12 cellular contexts compared by ENCODE assay signal in genomic region chr16:89562939-89563338, GRCh38. TPM values are rescaled to one million over a fixed set of nuclear protein-coding genes. Genes with fewer than 3 reads are reported as not detected.
A peak's percentile ranks its signal among the peaks of the same experiment; 100 is the strongest.
DNase-seq lines count a peak whose midpoint lies in the region; ATAC-seq and TF ChIP-seq lines count a peak whose summit lies in the region.
"Had no signal": no experiment of that assay in that cellular context is flagged by ENCODE, and none has a peak within 500 bp of the region (broad histone marks: within the 10 kb centered on the region; RNA-seq: fewer than 3 reads in every experiment).

No MANE protein-coding gene starts in this region.

- H3K4me3 ChIP-seq in breast epithelium (no peak overlapping the region), fibroblast of lung (replicated peaks in 1 of 4; ENCODE audit: control extremely low read depth in 1 of 4, insufficient read depth in 1 of 4, low read depth in 3 of 4, low read length in 4 of 4) (peak overlapping the region in 3 of 4 experiments; percentile 8 to 82 (median 31)), heart right ventricle (no peak overlapping the region)
- H3K4me3 ChIP-seq: uterus had no signal

- H3K27ac Mint-ChIP-seq in MCF 10A (ENCODE audit: low read depth, unreplicated experiment) (no peak overlapping the region), T-cell (peak overlapping the region; percentile 88 to 89)

- peak overlapping the region; percentile 91 for H3K4me3 Mint-ChIP-seq in MCF 10A (ENCODE audit: unreplicated experiment)
- H3K4me3 Mint-ChIP-seq in T-cell, result peak overlapping the region; percentile 93 to 97 (median 96)

- BruUV-seq in MCF 10A (replicated peaks; lab: Mats Ljungman, UMichigan), result no TSS peak

- no peak overlapping the region for H3K9ac ChIP-seq in fibroblast of lung (ENCODE audit: insufficient read depth, low read length)

- POLR2A ChIA-PET in MCF 10A (lab: Yijun Ruan, JAX), result interaction anchor here (0.7 to 2.3 kb wide), 4 partner anchors 18 to 73 kb away, joined by 3 to 11 read pairs (median 6); no protein-coding TSS in a partner anchor
- POLR2A ChIA-PET in T-cell (lab: Charles Lee), result no interaction called here

- TF ChIP-seq CTCF in MCF 10A (IDR thresholded peaks at IDR 0.05; ENCODE audit: unreplicated experiment) (no peak), breast epithelium (IDR thresholded peaks at IDR 0.05) (no peak), fibroblast of lung (conservative IDR thresholded peaks at IDR 0.05 in 1 of 2, IDR thresholded peaks at IDR 0.05 in 1 of 2; ENCODE audit: low read depth in 1 of 2, low read length in 2 of 2) (no peak), heart right ventricle (IDR thresholded peaks at IDR 0.05) (no peak)

- DNase-seq in MCF 10A (ENCODE audit: unreplicated experiment), result no peak
- no peak for DNase-seq in breast epithelium (ENCODE audit: low spot score in 2 of 2)
- no peak for DNase-seq in T-cell
- DNase-seq in fibroblast of lung (ENCODE audit: low read depth in 2 of 2), result no peak
- no peak for DNase-seq in OCI-M1 (lab: John Stamatoyannopoulos, UW)
- no peak for DNase-seq in ACHN
- no peak for DNase-seq in heart right ventricle
- DNase-seq: activated gamma-delta T cell treated with Interleukin-2 at 50 U/mL for 16 hours, NCI-H1436, SHP77 treated with DMSO at 0.1 percent for 48 hours, uterus had no signal

- in situ Hi-C loops in ACHN (cut with HindIII; ENCODE audit: low pct_ligation_motif_present, low pct_unique_long_range_greater_than_20kb, low sequenced_read_pairs), result no loop called here

- H3K9me3 Mint-ChIP-seq in MCF 10A (ENCODE audit: unreplicated experiment) (no peaks in the 10 kb centered on the region), T-cell (no peaks in the 10 kb centered on the region)

- H3K27me3 Mint-ChIP-seq in MCF 10A (ENCODE audit: insufficient read depth, unreplicated experiment) (no peaks in the 10 kb centered on the region), T-cell (no peaks in the 10 kb centered on the region)

- H3K27me3 ChIP-seq in breast epithelium (no peaks in the 10 kb centered on the region), fibroblast of lung (ENCODE audit: control insufficient read depth, insufficient read depth, low read length) (no peaks in the 10 kb centered on the region), heart right ventricle (peaks cover 0 to under 1% (median 0%) of the 10 kb centered on the region in 7 donors)
- H3K27me3 ChIP-seq: uterus had no signal

- CTCF ChIA-PET in MCF 10A (lab: Yijun Ruan, JAX) (no interaction called here), T-cell (lab: Charles Lee) (interaction anchor here in 1 of 2 donors (0.6 kb wide), 2 partner anchors 54 to 351 kb away, joined by 3 to 8 read pairs; no protein-coding TSS in a partner anchor)

- intact Hi-C loops in MCF 10A (cut with micrococcal nuclease), result no loop called here
- intact Hi-C loops in breast epithelium (cut with DNase I; ENCODE audit: low total_unique reads), result loop anchor here (5.0 kb wide), 1 partner anchor 299 kb away; no protein-coding TSS in a partner anchor
- intact Hi-C loops in heart right ventricle (cut with DNase I), result loop anchor here in 3 of 10 donors (5.0 to 10.0 kb wide), 4 partner anchors 58 to 321 kb away; partner anchors contain the start of genes SPG7 (in 1 of the 3), VPS9D1 (in 1 of the 3) and ZNF276 (in 1 of the 3)

- H3K36me3 ChIP-seq in breast epithelium (no peaks in the 10 kb centered on the region), fibroblast of lung (ENCODE audit: control insufficient read depth, insufficient read depth, low read length) (peaks cover 25% of the 10 kb centered on the region), heart right ventricle (peaks cover 0 to 40% (median 28%) of the 10 kb centered on the region in 9 donors)
- H3K36me3 ChIP-seq: uterus had no signal

- peaks cover 64% of the 10 kb centered on the region for H3K36me3 Mint-ChIP-seq in MCF 10A (ENCODE audit: insufficient read depth, unreplicated experiment)
- H3K36me3 Mint-ChIP-seq in T-cell, result peaks cover 34% of the 10 kb centered on the region

- no peak overlapping the region for H3K27ac ChIP-seq in breast epithelium
- H3K27ac ChIP-seq in fibroblast of lung (ENCODE audit: insufficient read depth, low read length), result no peak overlapping the region
- H3K27ac ChIP-seq in heart right ventricle, result no peak overlapping the region
- H3K27ac ChIP-seq: uterus had no signal

- H3K4me1 Mint-ChIP-seq in MCF 10A (ENCODE audit: insufficient read depth, unreplicated experiment) (peaks cover 25% of the 10 kb centered on the region), T-cell (peaks cover 53 to 64% (median 56%) of the 10 kb centered on the region in 3 donors)

- peaks cover 3% of the 10 kb centered on the region for H4K20me1 ChIP-seq in fibroblast of lung (ENCODE audit: control insufficient read depth, extremely low read depth, insufficient read depth, low read length)

- H3K4me2 ChIP-seq in fibroblast of lung (ENCODE audit: extremely low read depth, insufficient read depth, low read length), result peak overlapping the region; percentile 38

- H3K9me3 ChIP-seq in breast epithelium (no peaks in the 10 kb centered on the region), fibroblast of lung (ENCODE audit: control insufficient read depth, insufficient read depth, low read depth, low read length) (no peaks in the 10 kb centered on the region), heart right ventricle (no peaks in the 10 kb centered on the region)
- H3K9me3 ChIP-seq: uterus had no signal

- H3K79me2 ChIP-seq in fibroblast of lung (ENCODE audit: control insufficient read depth, insufficient read depth, low read length), result peaks cover 31% of the 10 kb centered on the region

- H2AFZ ChIP-seq in fibroblast of lung (ENCODE audit: low read length), result no peak overlapping the region

- WGBS in heart right ventricle, 2 donors, result 81 to 85% methylated on average over 12 of the region's 12 CpGs

- peaks cover 13 to 14% of the 10 kb centered on the region in 2 donors for H3K4me1 ChIP-seq in breast epithelium
- peaks cover 26% of the 10 kb centered on the region for H3K4me1 ChIP-seq in fibroblast of lung (ENCODE audit: control insufficient read depth, extremely low read depth, insufficient read depth, low read length)
- peaks cover 25 to 67% (median 55%) of the 10 kb centered on the region in 9 donors for H3K4me1 ChIP-seq in heart right ventricle

- no peak for ATAC-seq in T-cell (replicated peaks in 1 of 4)
- ATAC-seq in HG02642 (IDR thresholded peaks at IDR 0.05; ENCODE audit: poor library complexity, unreplicated experiment), result no peak
- no peak for ATAC-seq in heart right ventricle

- TF ChIP-seq POLR2A in breast epithelium (IDR thresholded peaks at IDR 0.05), result no peak

RNA-seq across cellular contexts. Expression of gene RPL13, which starts 2.5 kb away (rescaled TPM):
- 3,133 and 3,148 TPM in 2 replicates for total RNA-seq in MCF 10A (2022)
- total RNA-seq in breast epithelium, result 1,000 to 10,000 TPM; 5,075 to 6,295 (median 5,484) TPM
- total RNA-seq in T-cell, result 1,000 to 10,000 TPM; 4,444 to 6,530 (median 5,942) TPM
- 3,823 and 3,824 TPM in 2 replicates for total RNA-seq in fibroblast of lung
- polyA plus RNA-seq in fibroblast of lung, result 1,441 and 1,442 TPM in 2 replicates
- 2,548 and 2,943 TPM in 2 replicates for polyA plus RNA-seq in fibroblast of lung (2012)
- 716 and 909 TPM in 2 replicates for polyA minus RNA-seq in fibroblast of lung (ENCODE audit: low replicate concordance)
- total RNA-seq in heart right ventricle, result 1,000 to 10,000 TPM in 4 of 10 donors, 100 to 1,000 TPM in 6; 786 to 1,426 (median 935) TPM
- polyA plus RNA-seq in heart right ventricle, result 1,000 to 10,000 TPM; 3,221 to 7,398 TPM

RNA-seq across cellular contexts. Expression of gene CPNE7, which starts 12.6 kb away (rescaled TPM):
- total RNA-seq in MCF 10A (2022) (86.8 and 92.4 TPM in 2 replicates), breast epithelium (1 to 10 TPM in 2 of 3 donors, not detected in 1; 1.2 to 4.9 TPM), T-cell (1 to 10 TPM; 1.9 to 8.7 (median 5.1) TPM), fibroblast of lung (13.1 and 53.0 TPM in 2 replicates), heart right ventricle (under 1 TPM in 1 of 10 donors, not detected in 9; 0.16 TPM)
- polyA plus RNA-seq in fibroblast of lung (10.2 and 14.5 TPM in 2 replicates), heart right ventricle (under 1 TPM in 1 of 2 donors, not detected in 1; 0.33 TPM)
- 9.4 and 14.1 TPM in 2 replicates for polyA plus RNA-seq in fibroblast of lung (2012)
- polyA minus RNA-seq in fibroblast of lung (ENCODE audit: low replicate concordance), result 8.0 and 15.7 TPM in 2 replicates

RNA-seq across cellular contexts. Expression of gene DPEP1, which starts 50.5 kb away (rescaled TPM):
- total RNA-seq in MCF 10A (2022), result 0.29 and 0.82 TPM in 2 replicates
- total RNA-seq in breast epithelium, result under 1 TPM; 0.59 to 0.98 (median 0.80) TPM
- under 1 TPM in 1 of 5 donors, not detected in 4; 0.18 TPM for total RNA-seq in T-cell
- total RNA-seq in fibroblast of lung, result under 0.01 and 0.17 TPM in 2 replicates
- not detected in 2 replicates for polyA plus RNA-seq in fibroblast of lung
- not detected in 2 replicates for polyA plus RNA-seq in fibroblast of lung (2012)
- not detected in 2 replicates for polyA minus RNA-seq in fibroblast of lung (ENCODE audit: low replicate concordance)
- not detected for total RNA-seq in heart right ventricle
- polyA plus RNA-seq in heart right ventricle, result under 1 TPM in 1 of 2 donors, not detected in 1; 0.09 TPM

RNA-seq across cellular contexts. Expression of gene SPG7, which starts 54.7 kb away (rescaled TPM):
- total RNA-seq in MCF 10A (2022), result 82.4 and 92.3 TPM in 2 replicates
- 100 to 1,000 TPM; 104 to 126 (median 118) TPM for total RNA-seq in breast epithelium
- 100 to 1,000 TPM; 161 to 203 (median 184) TPM for total RNA-seq in T-cell
- 83.5 and 107 TPM in 2 replicates for total RNA-seq in fibroblast of lung
- 35.1 and 53.3 TPM in 2 replicates for polyA plus RNA-seq in fibroblast of lung
- 27.2 and 58.3 TPM in 2 replicates for polyA plus RNA-seq in fibroblast of lung (2012)
- 43.5 and 75.9 TPM in 2 replicates for polyA minus RNA-seq in fibroblast of lung (ENCODE audit: low replicate concordance)
- total RNA-seq in heart right ventricle, result 100 to 1,000 TPM in 5 of 10 donors, 10 to 100 TPM in 5; 85.4 to 145 (median 101) TPM
- 100 to 1,000 TPM in 1 of 2 donors, 10 to 100 TPM in 1; 69.8 to 116 TPM for polyA plus RNA-seq in heart right ventricle

Comparison
In these comparisons a context has a peak if more than half of its experiments do, and no peak if none do; other contexts are left out.
1. H3K4me3 ChIP-seq: peak in fibroblast of lung (3 of 4); none in breast epithelium (0 of 3) and heart right ventricle (0 of 10).